Comparison of ENCODE assay signal across 33 cellular contexts in the genomic region with DNA sequence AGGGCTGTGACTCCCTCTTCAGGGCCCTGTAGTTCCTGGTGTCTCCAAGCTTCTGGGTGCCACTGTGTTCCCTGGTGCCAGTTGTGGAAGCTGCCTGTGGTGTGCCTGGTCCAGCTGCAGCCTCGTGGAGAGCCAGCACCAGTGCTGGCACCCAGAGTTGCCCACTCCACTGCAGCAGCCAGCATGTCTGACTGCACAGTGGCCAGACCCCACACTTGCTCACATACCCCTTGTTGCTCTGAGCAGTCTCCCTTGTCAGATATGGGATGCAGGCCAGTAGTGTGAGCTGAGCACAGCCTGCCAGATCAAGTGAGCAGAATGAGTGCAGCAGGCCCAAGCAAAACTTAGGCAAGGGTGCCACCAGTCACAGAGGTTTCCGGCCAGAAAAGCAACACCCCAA.
"Had no signal": no experiment of that assay in that cellular context is flagged by ENCODE, and none has a peak within 500 bp of the region (broad histone marks: within the 10 kb centered on the region; RNA-seq: fewer than 3 reads in every experiment).

No MANE protein-coding gene starts in this region.

- H3K4me3 ChIP-seq: adrenal gland, ascending aorta, body of pancreas, breast epithelium, cardiac muscle cell had no signal

- FAIRE-seq: astrocyte, bronchial epithelial cell had no signal

- DNase-seq: activated effector memory CD4-positive, alpha-beta T cell treated with anti-CD3 and anti-CD28 coated beads, Interleukin-2, amount 50 U/mL, for 16 hours; activated effector memory CD4-positive, alpha-beta T cell treated with Interleukin-2 at 50 U/mL for 16 hours; activated gamma-delta T cell; activated gamma-delta T cell treated with Interleukin-2 at 50 U/mL for 16 hours; activated naive CD4-positive, alpha-beta T cell; activated naive CD4-positive, alpha-beta T cell treated with anti-CD3 and anti-CD28 coated beads for 36 hours; activated naive CD4-positive, alpha-beta T cell treated with anti-CD3 and anti-CD28 coated beads, Interleukin-2, amount 10 ng/mL, durations not matched to agents 7 days and 5 days; activated naive CD4-positive, alpha-beta T cell treated with anti-CD3 and anti-CD28 coated beads, Interleukin-2, amount 50 U/mL, for 16 hours; activated naive CD4-positive, alpha-beta T cell treated with Interleukin-2 at 50 U/mL for 16 hours; activated naive CD8-positive, alpha-beta T cell treated with anti-CD3 and anti-CD28 coated beads for 36 hours; activated naive CD8-positive, alpha-beta T cell treated with anti-CD3 and anti-CD28 coated beads, Interleukin-2, amount 10 ng/mL, durations not matched to agents 7 days and 5 days; activated naive CD8-positive, alpha-beta T cell treated with anti-CD3 and anti-CD28 coated beads, Interleukin-2, amount 50 U/mL, for 24 hours; activated T-cell treated with anti-CD3 and anti-CD28 coated beads, Interleukin-2, amount 50 U/mL, for 24 hours; activated T-cell treated with anti-CD3 and anti-CD28 coated beads, Interleukin-2, amount 50 U/mL, for 4 hours; activated T-cell treated with anti-CD3 and anti-CD28 coated beads, Interleukin-2, amount 50 U/mL, for 48 hours; activated T-cell treated with anti-CD3 and anti-CD28 coated beads, Interleukin-2, amount 50 U/mL, for 72 hours; adrenal gland; amniotic stem cell; amygdala; anterior cingulate cortex; aorta; body of pancreas; brain microvascular endothelial cell; caudate nucleus; central memory CD4-positive, alpha-beta T cell; cerebellar nuclear complex had no signal

- ATAC-seq: activated naive CD4-positive, alpha-beta T cell treated with anti-CD3 and anti-CD28 coated beads, Interleukin-2, amount 50 U/mL, for 72 hours; activated naive CD8-positive, alpha-beta T cell treated with anti-CD3 and anti-CD28 coated beads, Interleukin-2, amount 50 U/mL, for 24 hours; activated T-cell treated with anti-CD3 and anti-CD28 coated beads, Interleukin-2, amount 50 U/mL, for 4 hours; activated T-cell treated with anti-CD3 and anti-CD28 coated beads, Interleukin-2, amount 50 U/mL, for 72 hours; activated T-helper 17 cell treated with anti-CD3 and anti-CD28 coated beads, Interleukin-2, amount 50 U/mL, for 72 hours; body of pancreas had no signal

- H3K27me3 ChIP-seq: ascending aorta, body of pancreas, brain microvascular endothelial cell, cardiac muscle cell had no signal

- H3K27ac ChIP-seq: adrenal gland, ascending aorta, body of pancreas, brain microvascular endothelial cell, breast epithelium, cardiac muscle cell had no signal

- H3K9me3 ChIP-seq: adrenal gland, body of pancreas had no signal

- H3K4me1 ChIP-seq: adrenal gland, ascending aorta, body of pancreas, breast epithelium had no signal

- H3K36me3 ChIP-seq: adrenal gland, ascending aorta, brain microvascular endothelial cell, breast epithelium, cardiac muscle cell had no signal
